21 cellular contexts compared by ENCODE assay signal in the genomic region with DNA sequence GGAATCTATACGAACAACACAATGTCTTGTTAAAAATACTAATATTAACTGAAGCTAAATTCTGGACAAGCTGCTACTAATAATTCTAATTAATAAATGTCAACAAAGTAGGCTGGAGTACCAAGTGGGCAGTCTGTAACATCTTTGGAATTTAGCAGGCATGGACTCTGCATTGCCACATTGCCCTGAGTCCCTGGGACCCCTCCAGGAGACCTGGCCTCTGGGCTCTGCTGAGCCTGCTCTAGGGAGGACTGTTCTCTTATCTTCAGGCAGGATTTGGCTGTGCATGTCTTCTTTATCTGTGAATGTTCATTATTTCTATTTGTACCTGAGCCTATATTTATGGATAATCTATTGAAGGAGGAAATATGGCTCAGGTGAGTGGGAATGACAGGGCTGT. TPM values are rescaled to one million over a fixed set of nuclear protein-coding genes. Genes with fewer than 3 reads are reported as not detected.
DNase-seq lines count a peak whose midpoint lies in the region; ATAC-seq, FAIRE-seq and TF ChIP-seq lines count a peak whose summit lies in the region.
"Had no signal": no experiment of that assay in that cellular context is flagged by ENCODE, and none has a peak within 500 bp of the region (broad histone marks: within the 10 kb centered on the region; RNA-seq: fewer than 3 reads in every experiment).

No MANE protein-coding gene starts in this region.

- intact Hi-C loops in left ventricle myocardium superior (cut with micrococcal nuclease): no loop called here
- intact Hi-C loops in cardiac septum (cut with DNase I): no loop called here
- intact Hi-C loops in lower lobe of right lung (cut with DNase I): no loop called here

- ATAC-seq in left ventricle myocardium superior (peak; percentile 27), lung (ENCODE audit: insufficient read depth, low FRiP score) (peak; percentile 29), lower lobe of right lung (no peak)
- ATAC-seq: CD8-positive, alpha-beta T cell; psoas muscle had no signal

- H3K9me3 ChIP-seq in adipocyte (ENCODE audit: control insufficient read depth, low read length): no peaks in the 10 kb centered on the region
- no peaks in the 10 kb centered on the region for H3K9me3 ChIP-seq in lung (ENCODE audit: control insufficient read depth in 2 of 2, insufficient read depth in 1 of 2, low read length in 1 of 2)
- H3K9me3 ChIP-seq in lower lobe of right lung: no peaks in the 10 kb centered on the region
- H3K9me3 ChIP-seq: psoas muscle had no signal

- TF ChIP-seq CTCF in lung (IDR thresholded peaks at IDR 0.05; ENCODE audit: control extremely low read depth, extremely low read depth): no peak
- no peak for TF ChIP-seq CTCF in lower lobe of right lung (IDR thresholded peaks at IDR 0.05)

- no peak for TF ChIP-seq POLR2A in H54 (IDR thresholded peaks at IDR 0.05; ENCODE audit: low read depth, low read length)

- H3K27ac ChIP-seq in lung (ENCODE audit: low read depth in 1 of 2, low read length in 1 of 2): no peak overlapping the region
- H3K27ac ChIP-seq in lower lobe of right lung: no peak overlapping the region
- H3K27ac ChIP-seq: dorsolateral prefrontal cortex, KMS-11, psoas muscle had no signal

- 88 to 94% methylated on average over 1 of the region's 1 CpG for WGBS in lung, 2 donors

- H3K36me3 ChIP-seq in adipocyte (ENCODE audit: control insufficient read depth, insufficient read depth, low read length, severe bottlenecking) (no peaks in the 10 kb centered on the region), lung (ENCODE audit: control insufficient read depth in 2 of 2, insufficient read depth in 2 of 2, low read length in 2 of 2) (no peaks in the 10 kb centered on the region), lower lobe of right lung (no peaks in the 10 kb centered on the region)

- FAIRE-seq in H54 (lab: Jason Lieb, UNC): no peak
- FAIRE-seq: urothelium cell line had no signal

- H3K4me3 ChIP-seq in adipocyte (ENCODE audit: low read length) (no peak overlapping the region), lung (no peak overlapping the region), lower lobe of right lung (no peak overlapping the region)
- H3K4me3 ChIP-seq: dorsolateral prefrontal cortex, psoas muscle had no signal

- H3K27me3 ChIP-seq in adipocyte (replicated peaks; ENCODE audit: control insufficient read depth, insufficient read depth, low read length): no peaks in the 10 kb centered on the region
- H3K27me3 ChIP-seq in lung (ENCODE audit: control insufficient read depth, insufficient read depth): no peaks in the 10 kb centered on the region
- H3K27me3 ChIP-seq in lower lobe of right lung (ENCODE audit: low read depth): no peaks in the 10 kb centered on the region

- DNase-seq in left ventricle myocardium superior (no peak), cardiac septum (ENCODE audit: low spot score) (no peak), adipocyte (ENCODE audit: low read depth) (peak; percentile 19), lung (ENCODE audit: low spot score) (no peak), NCI-H446 (lab: John Stamatoyannopoulos, UW) (no peak), lower lobe of right lung (no peak), H54 (ENCODE audit: insufficient read length, low spot score) (no peak), mucosa of gallbladder (ENCODE audit: low spot score) (no peak)
- DNase-seq: activated effector memory CD4-positive, alpha-beta T cell treated with anti-CD3 and anti-CD28 coated beads, Interleukin-2, amount 50 U/mL, for 16 hours; activated naive CD8-positive, alpha-beta T cell treated with anti-CD3 and anti-CD28 coated beads, Interleukin-2, amount 10 ng/mL, durations not matched to agents 7 days and 5 days; activated T-cell treated with anti-CD3 and anti-CD28 coated beads for 4 hours; CD8-positive, alpha-beta T cell; DMS 273 treated with DMSO at 0.1 percent for 48 hours; dorsolateral prefrontal cortex; NCI-H1436; NCI-H2107; NCI-H774; psoas muscle; stimulated activated naive CD4-positive, alpha-beta T cell treated with Interleukin-2 at 50 U/mL for 16 hours had no signal

- H3K9ac ChIP-seq in adipocyte (ENCODE audit: low read length): peak overlapping the region; percentile 20
- H3K9ac ChIP-seq: KMS-11 had no signal

- H3K4me1 ChIP-seq in adipocyte (ENCODE audit: control insufficient read depth, insufficient read depth, low read length) (peaks cover 44% of the 10 kb centered on the region), lung (ENCODE audit: control insufficient read depth in 2 of 2, insufficient read depth in 2 of 2, low read length in 2 of 2) (peaks cover 0 to 5% of the 10 kb centered on the region in 2 donors), lower lobe of right lung (no peaks in the 10 kb centered on the region)
- H3K4me1 ChIP-seq: psoas muscle had no signal

RNA-seq across cellular contexts. Expression of gene SETBP1, which starts 28.8 kb away (rescaled TPM):
- total RNA-seq in left ventricle myocardium superior (6.7 TPM), cardiac septum (15.5 TPM), lung (10 to 100 TPM; 30.7 to 43.8 TPM), lower lobe of right lung (25.8 TPM), mucosa of gallbladder (36.2 TPM)
- polyA plus RNA-seq in lung: 1 to 10 TPM; 1.6 to 2.6 TPM

Comparison
In these comparisons a context has a peak if more than half of its experiments do, and no peak if none do; other contexts are left out.
1. ATAC-seq: peak in left ventricle myocardium superior (single experiment) and lung (single experiment); none in lower lobe of right lung (0 of 2).